ENCODE assay signal across 10 cellular contexts in genomic region chr17:3594056-3594810, GRCh38. TPM values are rescaled to one million over a fixed set of nuclear protein-coding genes. Genes with fewer than 3 reads are reported as not detected.
DNase-seq lines count a peak whose midpoint lies in the region; ATAC-seq and TF ChIP-seq lines count a peak whose summit lies in the region.
"Had no signal": no experiment of that assay in that cellular context is flagged by ENCODE, and none has a peak within 500 bp of the region (broad histone marks: within the 10 kb centered on the region; RNA-seq: fewer than 3 reads in every experiment).

No MANE protein-coding gene starts in this region.

- POLR2A ChIA-PET in IMR-90 (lab: Charles Lee; ENCODE audit: unreplicated experiment) (no interaction called here), OCI-LY7 (lab: Charles Lee) (interaction anchor here (0.7 kb wide), 1 partner anchor 46 kb away, joined by 9 read pairs; no protein-coding TSS in a partner anchor)

- no peak overlapping the region for H3K4ac ChIP-seq in IMR-90 (ENCODE audit: low read depth, low read length)

- H3K27ac Mint-ChIP-seq in chondrocyte (ENCODE audit: unreplicated experiment) = peak overlapping the region; percentile 49

- intact Hi-C loops in IMR-90 (cut with micrococcal nuclease) = no loop called here
- intact Hi-C loops in OCI-LY7 (cut with micrococcal nuclease; ENCODE audit: unreplicated experiment) = no loop called here

- no peaks in the 10 kb centered on the region for H3K9me3 Mint-ChIP-seq in chondrocyte (ENCODE audit: low read depth)
- H3K9me3 Mint-ChIP-seq: activated T-cell treated with anti-CD3 and anti-CD28 coated beads, Interleukin-2, amount 50 U/mL, for 4 hours had no signal

- H3K4me3 ChIP-seq in IMR-90 (ENCODE audit: insufficient read depth, low read depth, low read length) = no peak overlapping the region
- no peak overlapping the region for H3K4me3 ChIP-seq in OCI-LY7 (ENCODE audit: low read depth, low read length, poor library complexity, severe bottlenecking)

- no peak overlapping the region for H3K23ac ChIP-seq in IMR-90 (ENCODE audit: low read depth, low read length)

- no peak overlapping the region for H2AK9ac ChIP-seq in IMR-90 (replicated peaks; ENCODE audit: low read depth, low read length, poor library complexity)

- TF ChIP-seq CTCF in IMR-90 (conservative IDR thresholded peaks at IDR 0.05; ENCODE audit: low read depth, low read length) (no peak), chondrocyte (IDR thresholded peaks at IDR 0.05) (no peak), OCI-LY7 (conservative IDR thresholded peaks at IDR 0.05; ENCODE audit: low read length) (no peak)

- H3K56ac ChIP-seq in IMR-90 (ENCODE audit: extremely low read depth, insufficient read depth, low read length) = no peak overlapping the region

- peak overlapping the region; percentile 77 for H2AFZ ChIP-seq in IMR-90 (replicated peaks; ENCODE audit: low read length, poor library complexity)
- no peak overlapping the region for H2AFZ ChIP-seq in OCI-LY7 (ENCODE audit: low read length)

- H3K4me1 ChIP-seq in IMR-90 (ENCODE audit: control insufficient read depth, insufficient read depth, low read length) = peaks cover 2% of the 10 kb centered on the region; the same call in 1 of the 2 replicates
- H3K4me1 ChIP-seq in OCI-LY7 (ENCODE audit: insufficient read depth, low read length, poor library complexity, severe bottlenecking) = peaks cover 10% of the 10 kb centered on the region

- no peak for TF ChIP-seq POLR2A in IMR-90 (IDR thresholded peaks at IDR 0.05; ENCODE audit: low read depth, low read length)

- H3K36me3 Mint-ChIP-seq in chondrocyte (ENCODE audit: low read depth) = peaks cover 7% of the 10 kb centered on the region

- CTCF ChIA-PET in IMR-90 (lab: Yijun Ruan, JAX) (no interaction called here), OCI-LY7 (lab: Charles Lee; ENCODE audit: unreplicated experiment) (no interaction called here)

- H3K36me3 ChIP-seq in IMR-90 (ENCODE audit: control insufficient read depth, insufficient read depth, low read length) (peaks cover 2% of the 10 kb centered on the region; the same call in 1 of the 2 replicates), OCI-LY7 (ENCODE audit: insufficient read depth, low read length) (no peaks in the 10 kb centered on the region)

- H2AK5ac ChIP-seq in IMR-90 (ENCODE audit: low read depth, low read length) = no peak overlapping the region

- peak; percentile 75 for ATAC-seq in IMR-90 (ENCODE audit: low read depth)
- ATAC-seq in GM21528 (IDR thresholded peaks at IDR 0.05; ENCODE audit: low FRiP score, unreplicated experiment) = no peak
- ATAC-seq: activated T-cell treated with anti-CD3 and anti-CD28 coated beads, Interleukin-2, amount 50 U/mL, for 4 hours had no signal

- no peak overlapping the region for H4K91ac ChIP-seq in IMR-90 (ENCODE audit: insufficient read depth, low read depth, low read length)

- DNase-seq in IMR-90 (peak; percentile 84), chondrocyte (ENCODE audit: low spot score) (no peak), islet precursor cell (peak; percentile 90), substantia nigra (lab: John Stamatoyannopoulos, UW) (peak in 34 of 49 donors; percentile 11 to 73 (median 33)), OCI-LY7 (ENCODE audit: low spot score) (no peak)
- DNase-seq in activated naive CD4-positive, alpha-beta T cell treated with Interleukin-2 at 50 U/mL for 16 hours = no peak
- DNase-seq: activated T-cell treated with anti-CD3 and anti-CD28 coated beads, Interleukin-2, amount 50 U/mL, for 4 hours; DMS 273 treated with DMSO at 0.1 percent for 48 hours; NCI-H1105 had no signal

- H3K9me2 ChIP-seq in OCI-LY7 (ENCODE audit: insufficient read depth, low read length) = no peaks in the 10 kb centered on the region

- H3K9me1 ChIP-seq in IMR-90 (ENCODE audit: insufficient read depth, low read length) = no peaks in the 10 kb centered on the region; the same call in 1 of the 2 replicates

- H3K18ac ChIP-seq in IMR-90 (ENCODE audit: low read depth, low read length) = no peak overlapping the region

- BruUV-seq in IMR-90 (replicated peaks; lab: Mats Ljungman, UMichigan) = no TSS peak
- no TSS peak for BruUV-seq in OCI-LY7 (replicated peaks; lab: Mats Ljungman, UMichigan)

- 60% methylated on average over 5 of the region's 11 CpGs; no CpG with 5 or more reads in 1 of the 2 experiments for WGBS in IMR-90 (ENCODE audit: extremely low coverage in 2 of 2, insufficient read length in 1 of 2), 2 experiments

- H4K20me1 ChIP-seq in IMR-90 (ENCODE audit: insufficient read depth, low read length) (no peaks in the 10 kb centered on the region), OCI-LY7 (ENCODE audit: insufficient read depth, low read length) (no peaks in the 10 kb centered on the region)

- H3K27ac ChIP-seq in IMR-90 (ENCODE audit: insufficient read depth, low read length) (no peak overlapping the region), substantia nigra (ENCODE audit: low read depth, low read length, poor library complexity, severe bottlenecking) (peak overlapping the region; percentile 51), OCI-LY7 (ENCODE audit: low read depth, low read length, poor library complexity, severe bottlenecking) (no peak overlapping the region)

- H4K8ac ChIP-seq in IMR-90 (ENCODE audit: low read depth in 2 of 2, low read length in 2 of 2) = 0 out of 4 replicates have a peak overlapping the region, but pooled peaks of 1 of the 2 experiments have one; percentile 58

- H3K9me3 ChIP-seq in IMR-90 (ENCODE audit: control insufficient read depth, insufficient read depth, low read length) = no peaks in the 10 kb centered on the region
- no peaks in the 10 kb centered on the region for H3K9me3 ChIP-seq in OCI-LY7 (ENCODE audit: low read length)

- in situ Hi-C loops in IMR-90 (cut with MboI; ENCODE audit: low sequenced_read_pairs) = no loop called here

- no peaks in the 10 kb centered on the region for H3K27me3 ChIP-seq in IMR-90 (ENCODE audit: control insufficient read depth, insufficient read depth, low read length)

- dilution Hi-C loops in IMR-90 (cut with HindIII; ENCODE audit: low sequenced_read_pairs, unreplicated experiment) = no loop called here

- no peak overlapping the region for H3K4me2 ChIP-seq in IMR-90 (ENCODE audit: low read depth, low read length)
- no peak overlapping the region for H3K4me2 ChIP-seq in OCI-LY7 (ENCODE audit: low read length)

- H4K5ac ChIP-seq in IMR-90 (ENCODE audit: low read depth, low read length) = no peak overlapping the region

- no peak overlapping the region for H2BK20ac ChIP-seq in IMR-90 (ENCODE audit: low read depth, low read length)

- H3K27me3 Mint-ChIP-seq in chondrocyte (ENCODE audit: low read depth) = no peaks in the 10 kb centered on the region

- no peak overlapping the region for H2BK120ac ChIP-seq in IMR-90 (ENCODE audit: low read depth, low read length)

- H3K14ac ChIP-seq in IMR-90 (replicated peaks; ENCODE audit: low read depth, low read length) = no peak overlapping the region

- no peak for TF ChIP-seq RAD21 in IMR-90 (IDR thresholded peaks at IDR 0.05; ENCODE audit: low read length)

- no peaks in the 10 kb centered on the region for H3K79me1 ChIP-seq in IMR-90 (ENCODE audit: low read depth in 1 of 2, low read length in 2 of 2)

- H3K4me1 Mint-ChIP-seq in chondrocyte (ENCODE audit: low read depth) = peaks cover 9% of the 10 kb centered on the region

- H3K4me3 Mint-ChIP-seq in chondrocyte (ENCODE audit: unreplicated experiment) = no peak overlapping the region
- H3K4me3 Mint-ChIP-seq: activated T-cell treated with anti-CD3 and anti-CD28 coated beads, Interleukin-2, amount 50 U/mL, for 4 hours had no signal

- no peak overlapping the region for H2BK15ac ChIP-seq in IMR-90 (ENCODE audit: low read depth, low read length)

- no peak overlapping the region for H2BK5ac ChIP-seq in IMR-90 (ENCODE audit: low read depth, low read length, poor library complexity, severe bottlenecking)

- no peaks in the 10 kb centered on the region for H3K79me2 ChIP-seq in OCI-LY7 (ENCODE audit: insufficient read depth, low read depth, low read length)

- no peak overlapping the region for H3K9ac ChIP-seq in IMR-90 (ENCODE audit: low read depth, low read length)

TF ChIP-seq in IMR-90, 13 proteins besides CTCF, POLR2A, EP300 and RAD21:
- 0 out of 2 replicates have a peak, but pooled peaks have one; percentile 34 for TF ChIP-seq FOS (IDR thresholded peaks at IDR 0.05; ENCODE audit: low read depth, low read length)
- TF ChIP-seq MXI1 (IDR thresholded peaks at IDR 0.05; ENCODE audit: borderline replicate concordance, low read depth, low read length) = no peak
- peak; percentile 46; the same call in 1 of the 2 replicates for TF ChIP-seq MAZ (IDR thresholded peaks at IDR 0.05; ENCODE audit: borderline replicate concordance, low read depth, low read length)
TF ChIP-seq in IMR-90: peak in this region for 2.

RNA-seq across cellular contexts. Expression of gene TRPV1, which starts 15.0 kb away (rescaled TPM):
- 0.28 and 0.54 TPM in 2 replicates for total RNA-seq in IMR-90 (2012; rRNA removed)
- 1.5 and 1.9 TPM in 2 replicates for polyA plus RNA-seq in IMR-90 (2012; rRNA removed)
- polyA plus RNA-seq in IMR-90 (2012; cell fraction: cytosol; rRNA removed) = 0.74 and 0.99 TPM in 2 replicates
- 14.3 and 14.8 TPM in 2 replicates for polyA plus RNA-seq in IMR-90 (2012; cell fraction: nucleus; rRNA removed; ENCODE audit: low replicate concordance)
- 2.2 to 4.8 TPM (median 3.1 TPM) in 3 replicates for total RNA-seq in chondrocyte
- 2.2 and 2.7 TPM in 2 replicates for total RNA-seq in OCI-LY7 (2014; rRNA removed; shearing (Covaris generic))
- total RNA-seq in OCI-LY7 (2022) = 2.9 and 4.5 TPM in 2 replicates

RNA-seq across cellular contexts. Expression of gene TRPV3, which starts 36.6 kb away (rescaled TPM):
- total RNA-seq in IMR-90 (2012; rRNA removed) (under 0.01 and 0.18 TPM in 2 replicates), chondrocyte (0.27 to 0.74 TPM in 2 of 3 replicates, not detected in the other), OCI-LY7 (2022) (0.06 TPM in 1 of 2 replicates, not detected in the other)
- 0.10 and 0.26 TPM in 2 replicates for polyA plus RNA-seq in IMR-90 (2012; rRNA removed)
- 0.03 and 0.14 TPM in 2 replicates for polyA plus RNA-seq in IMR-90 (2012; cell fraction: cytosol; rRNA removed)
- polyA plus RNA-seq in IMR-90 (2012; cell fraction: nucleus; rRNA removed; ENCODE audit: low replicate concordance) = 0.59 and 1.5 TPM in 2 replicates
- total RNA-seq in OCI-LY7 (2014; rRNA removed; shearing (Covaris generic)) = not detected in 2 replicates

RNA-seq across cellular contexts. Expression of gene SHPK, which starts 41.8 kb away (rescaled TPM):
- 12.8 and 14.3 TPM in 2 replicates for total RNA-seq in IMR-90 (2012; rRNA removed)
- 10.7 and 11.1 TPM in 2 replicates for polyA plus RNA-seq in IMR-90 (2012; rRNA removed)
- polyA plus RNA-seq in IMR-90 (2012; cell fraction: cytosol; rRNA removed) = 7.5 and 9.2 TPM in 2 replicates
- polyA plus RNA-seq in IMR-90 (2012; cell fraction: nucleus; rRNA removed; ENCODE audit: low replicate concordance) = 20.4 and 20.5 TPM in 2 replicates
- total RNA-seq in chondrocyte = 5.6 to 6.1 TPM (median 5.9 TPM) in 3 replicates
- 17.0 and 21.4 TPM in 2 replicates for total RNA-seq in OCI-LY7 (2014; rRNA removed; shearing (Covaris generic))
- total RNA-seq in OCI-LY7 (2022) = 15.7 and 16.9 TPM in 2 replicates

RNA-seq across cellular contexts. Expression of gene CTNS, which starts 42.3 kb away (rescaled TPM):
- total RNA-seq in IMR-90 (2012; rRNA removed) = 4.7 and 6.9 TPM in 2 replicates
- 4.7 and 5.3 TPM in 2 replicates for polyA plus RNA-seq in IMR-90 (2012; rRNA removed)
- polyA plus RNA-seq in IMR-90 (2012; cell fraction: cytosol; rRNA removed) = 3.1 and 5.1 TPM in 2 replicates
- polyA plus RNA-seq in IMR-90 (2012; cell fraction: nucleus; rRNA removed; ENCODE audit: low replicate concordance) = 8.7 and 9.4 TPM in 2 replicates
- 14.4 to 18.4 TPM (median 17.8 TPM) in 3 replicates for total RNA-seq in chondrocyte
- 5.6 and 6.7 TPM in 2 replicates for total RNA-seq in OCI-LY7 (2014; rRNA removed; shearing (Covaris generic))
- 11.9 and 13.6 TPM in 2 replicates for total RNA-seq in OCI-LY7 (2022)

Comparison
In these comparisons a context has a peak if more than half of its experiments do, and no peak if none do; other contexts are left out.
1. DNase-seq: peak in IMR-90 (single experiment), islet precursor cell (single experiment) and substantia nigra (34 of 49); none in chondrocyte (single experiment), OCI-LY7 (single experiment) and activated naive CD4-positive, alpha-beta T cell treated with Interleukin-2 at 50 U/mL for 16 hours (single experiment).